Comparison of ENCODE assay signal across 11 cellular contexts in genomic region chr14:52917732-52918131, GRCh38. TPM values are rescaled to one million over a fixed set of nuclear protein-coding genes. Genes with fewer than 3 reads are reported as not detected.
A peak's percentile ranks its signal among the peaks of the same experiment; 100 is the strongest.
DNase-seq lines count a peak whose midpoint lies in the region; FAIRE-seq and TF ChIP-seq lines count a peak whose summit lies in the region.
"Had no signal": no experiment of that assay in that cellular context is flagged by ENCODE, and none has a peak within 500 bp of the region (broad histone marks: within the 10 kb centered on the region; RNA-seq: fewer than 3 reads in every experiment).

No MANE protein-coding gene starts in this region.

- no peak overlapping the region for H3K4me3 ChIP-seq in kidney (ENCODE audit: low read length in 2 of 2)

- no peaks in the 10 kb centered on the region for H3K36me3 Mint-ChIP-seq in activated CD4-positive, alpha-beta T cell treated with anti-CD3 and anti-CD28 coated beads, Interleukin-2, amount 10 ng/mL, durations not matched to agents 24 days and 14 days (ENCODE audit: low read depth)
- no peaks in the 10 kb centered on the region for H3K36me3 Mint-ChIP-seq in activated T-helper 2 cell treated with anti-CD3 and anti-CD28 coated beads, Interferon-gamma antibody, Interleukin-2, Interleukin-4, amounts not matched to agents 10 μg/mL and 5 μg/mL and 100 μg/mL, durations not matched to agents 14 hours and 24 hours and 36 hours (ENCODE audit: low read depth)

- H3K4me3 Mint-ChIP-seq in activated CD4-positive, alpha-beta T cell treated with anti-CD3 and anti-CD28 coated beads, Interleukin-2, amount 10 ng/mL, durations not matched to agents 24 days and 14 days = no peak overlapping the region
- H3K4me3 Mint-ChIP-seq in activated T-helper 2 cell treated with anti-CD3 and anti-CD28 coated beads, Interferon-gamma antibody, Interleukin-2, Interleukin-4, amounts not matched to agents 10 μg/mL and 5 μg/mL and 100 μg/mL, durations not matched to agents 14 hours and 24 hours and 36 hours (ENCODE audit: low read depth) = no peak overlapping the region
- H3K4me3 Mint-ChIP-seq: activated B cell treated with CpG ODN at 0.5 μM for 24 hours, brain had no signal

- DNase-seq in activated CD4-positive, alpha-beta T cell treated with anti-CD3 and anti-CD28 coated beads, Interleukin-2, amount 10 ng/mL, durations not matched to agents 24 days and 14 days = peak; percentile 60
- no peak for DNase-seq in activated CD4-positive, alpha-beta T cell treated with anti-CD3 and anti-CD28 coated beads for 48 hours
- DNase-seq in activated T-helper 2 cell treated with anti-CD3 and anti-CD28 coated beads, Interferon-gamma antibody, Interleukin-2, Interleukin-4, amounts not matched to agents 10 μg/mL and 5 μg/mL and 100 μg/mL, durations not matched to agents 14 hours and 24 hours and 36 hours (ENCODE audit: low spot score) = no peak
- DNase-seq in kidney = no peak
- DNase-seq in stromal cell of bone marrow (ENCODE audit: low read depth) = peak; percentile 47
- no peak for DNase-seq in posterior cingulate gyrus
- no peak for DNase-seq in NCI-H446 treated with DMSO at 0.1 percent for 48 hours (lab: John Stamatoyannopoulos, UW)
- no peak for DNase-seq in activated gamma-delta T cell (lab: John Stamatoyannopoulos, UW)
- DNase-seq: activated B cell treated with CpG ODN at 0.5 μM for 24 hours had no signal

- no peaks in the 10 kb centered on the region for H3K27me3 Mint-ChIP-seq in activated CD4-positive, alpha-beta T cell treated with anti-CD3 and anti-CD28 coated beads, Interleukin-2, amount 10 ng/mL, durations not matched to agents 24 days and 14 days
- peaks cover 2% of the 10 kb centered on the region for H3K27me3 Mint-ChIP-seq in activated T-helper 2 cell treated with anti-CD3 and anti-CD28 coated beads, Interferon-gamma antibody, Interleukin-2, Interleukin-4, amounts not matched to agents 10 μg/mL and 5 μg/mL and 100 μg/mL, durations not matched to agents 14 hours and 24 hours and 36 hours (ENCODE audit: low read depth)
- H3K27me3 Mint-ChIP-seq: activated B cell treated with CpG ODN at 0.5 μM for 24 hours had no signal

- H3K4me1 ChIP-seq in kidney (ENCODE audit: control insufficient read depth in 1 of 2, insufficient read depth in 1 of 2, low read depth in 1 of 2, low read length in 2 of 2) = peaks cover 29 to 45% of the 10 kb centered on the region in 2 donors

- peak overlapping the region; percentile 42 for H3K27ac Mint-ChIP-seq in activated CD4-positive, alpha-beta T cell treated with anti-CD3 and anti-CD28 coated beads, Interleukin-2, amount 10 ng/mL, durations not matched to agents 24 days and 14 days
- peak overlapping the region; percentile 39 for H3K27ac Mint-ChIP-seq in activated T-helper 2 cell treated with anti-CD3 and anti-CD28 coated beads, Interferon-gamma antibody, Interleukin-2, Interleukin-4, amounts not matched to agents 10 μg/mL and 5 μg/mL and 100 μg/mL, durations not matched to agents 14 hours and 24 hours and 36 hours
- H3K27ac Mint-ChIP-seq: activated B cell treated with CpG ODN at 0.5 μM for 24 hours had no signal

- H3K27ac ChIP-seq in kidney (ENCODE audit: low read depth in 2 of 2, low read length in 2 of 2) = peak overlapping the region; percentile 3 to 26
- H3K27ac ChIP-seq: neutrophil had no signal

- no peaks in the 10 kb centered on the region for H3K9me3 Mint-ChIP-seq in activated CD4-positive, alpha-beta T cell treated with anti-CD3 and anti-CD28 coated beads, Interleukin-2, amount 10 ng/mL, durations not matched to agents 24 days and 14 days
- no peaks in the 10 kb centered on the region for H3K9me3 Mint-ChIP-seq in activated T-helper 2 cell treated with anti-CD3 and anti-CD28 coated beads, Interferon-gamma antibody, Interleukin-2, Interleukin-4, amounts not matched to agents 10 μg/mL and 5 μg/mL and 100 μg/mL, durations not matched to agents 14 hours and 24 hours and 36 hours
- H3K9me3 Mint-ChIP-seq: activated B cell treated with CpG ODN at 0.5 μM for 24 hours, brain had no signal

- H3K4me1 Mint-ChIP-seq in activated CD4-positive, alpha-beta T cell treated with anti-CD3 and anti-CD28 coated beads, Interleukin-2, amount 10 ng/mL, durations not matched to agents 24 days and 14 days = peaks cover 12% of the 10 kb centered on the region
- H3K4me1 Mint-ChIP-seq in activated T-helper 2 cell treated with anti-CD3 and anti-CD28 coated beads, Interferon-gamma antibody, Interleukin-2, Interleukin-4, amounts not matched to agents 10 μg/mL and 5 μg/mL and 100 μg/mL, durations not matched to agents 14 hours and 24 hours and 36 hours (ENCODE audit: low read depth) = peaks cover 8% of the 10 kb centered on the region

- no peak for FAIRE-seq in kidney (lab: Jason Lieb, UNC)

- no peak overlapping the region for H3K9ac ChIP-seq in kidney (ENCODE audit: low read length in 2 of 2)

- H3K9me3 ChIP-seq in kidney (ENCODE audit: control insufficient read depth in 1 of 2, low read length in 2 of 2) = no peaks in the 10 kb centered on the region
- H3K9me3 ChIP-seq: neutrophil had no signal

- intact Hi-C loops in activated CD4-positive, alpha-beta T cell treated with anti-CD3 and anti-CD28 coated beads, Interleukin-2, amount 10 ng/mL, durations not matched to agents 24 days and 14 days (cut with micrococcal nuclease) = loop anchor here (2.0 kb wide), 1 partner anchor 273 kb away; no protein-coding TSS in a partner anchor
- intact Hi-C loops in activated T-helper 2 cell treated with anti-CD3 and anti-CD28 coated beads, Interferon-gamma antibody, Interleukin-2, Interleukin-4, amounts not matched to agents 10 μg/mL and 5 μg/mL and 100 μg/mL, durations not matched to agents 14 hours and 24 hours and 36 hours (cut with micrococcal nuclease) = loop anchor here (1.0 to 5.0 kb wide), 2 partner anchors 22 to 95 kb away; no protein-coding TSS in a partner anchor
- intact Hi-C loops in kidney (cut with DNase I) (no loop called here), posterior cingulate gyrus (cut with DNase I) (no loop called here)

- peaks cover 2 to 4% of the 10 kb centered on the region in 2 donors for H3K36me3 ChIP-seq in kidney (ENCODE audit: control insufficient read depth in 1 of 2, insufficient read depth in 2 of 2, low read length in 2 of 2)
- H3K36me3 ChIP-seq: neutrophil had no signal

- TF ChIP-seq CTCF in kidney (IDR thresholded peaks at IDR 0.05; ENCODE audit: borderline replicate concordance, extremely low read depth, insufficient read depth) = no peak

RNA-seq across cellular contexts. Expression of gene FERMT2, which starts 33.1 kb away (rescaled TPM):
- 1.5 and 1.6 TPM in 2 replicates for total RNA-seq in activated CD4-positive, alpha-beta T cell treated with anti-CD3 and anti-CD28 coated beads, Interleukin-2, amount 10 ng/mL, durations not matched to agents 24 days and 14 days
- total RNA-seq in activated T-helper 2 cell treated with anti-CD3 and anti-CD28 coated beads, Interferon-gamma antibody, Interleukin-2, Interleukin-4, amounts not matched to agents 10 μg/mL and 5 μg/mL and 100 μg/mL, durations not matched to agents 14 hours and 24 hours and 36 hours = 0.99 and 1.7 TPM in 2 replicates
- 78.2 TPM for total RNA-seq in kidney
- polyA plus RNA-seq in kidney (ENCODE audit: insufficient read depth, low read depth, low replicate concordance) = 46.2 TPM

Comparison
In these comparisons a context has a peak if more than half of its experiments do, and no peak if none do; other contexts are left out.
1. DNase-seq: peak in activated CD4-positive, alpha-beta T cell treated with anti-CD3 and anti-CD28 coated beads, Interleukin-2, amount 10 ng/mL, durations not matched to agents 24 days and 14 days (single experiment) and stromal cell of bone marrow (single experiment); none in activated CD4-positive, alpha-beta T cell treated with anti-CD3 and anti-CD28 coated beads for 48 hours (single experiment), activated T-helper 2 cell treated with anti-CD3 and anti-CD28 coated beads, Interferon-gamma antibody, Interleukin-2, Interleukin-4, amounts not matched to agents 10 μg/mL and 5 μg/mL and 100 μg/mL, durations not matched to agents 14 hours and 24 hours and 36 hours (single experiment), kidney (single experiment), posterior cingulate gyrus (0 of 10), NCI-H446 treated with DMSO at 0.1 percent for 48 hours (single experiment) and activated gamma-delta T cell (single experiment).
2. RNA of gene FERMT2, which starts 33.1 kb away (total RNA-seq): 78.2 TPM in kidney (single experiment); 0.99 to 1.7 TPM in activated T-helper 2 cell treated with anti-CD3 and anti-CD28 coated beads, Interferon-gamma antibody, Interleukin-2, Interleukin-4, amounts not matched to agents 10 μg/mL and 5 μg/mL and 100 μg/mL, durations not matched to agents 14 hours and 24 hours and 36 hours and 1.5 to 1.6 TPM in activated CD4-positive, alpha-beta T cell treated with anti-CD3 and anti-CD28 coated beads, Interleukin-2, amount 10 ng/mL, durations not matched to agents 24 days and 14 days; every median in the first group is over 10 times any median in the second.
3. intact Hi-C loops: an anchor here in activated CD4-positive, alpha-beta T cell treated with anti-CD3 and anti-CD28 coated beads, Interleukin-2, amount 10 ng/mL, durations not matched to agents 24 days and 14 days (2.0 kb wide) and activated T-helper 2 cell treated with anti-CD3 and anti-CD28 coated beads, Interferon-gamma antibody, Interleukin-2, Interleukin-4, amounts not matched to agents 10 μg/mL and 5 μg/mL and 100 μg/mL, durations not matched to agents 14 hours and 24 hours and 36 hours (1.0 to 5.0 kb wide); none called in kidney and posterior cingulate gyrus.